ENCODE assay signal across 8 cellular contexts in the genomic region with DNA sequence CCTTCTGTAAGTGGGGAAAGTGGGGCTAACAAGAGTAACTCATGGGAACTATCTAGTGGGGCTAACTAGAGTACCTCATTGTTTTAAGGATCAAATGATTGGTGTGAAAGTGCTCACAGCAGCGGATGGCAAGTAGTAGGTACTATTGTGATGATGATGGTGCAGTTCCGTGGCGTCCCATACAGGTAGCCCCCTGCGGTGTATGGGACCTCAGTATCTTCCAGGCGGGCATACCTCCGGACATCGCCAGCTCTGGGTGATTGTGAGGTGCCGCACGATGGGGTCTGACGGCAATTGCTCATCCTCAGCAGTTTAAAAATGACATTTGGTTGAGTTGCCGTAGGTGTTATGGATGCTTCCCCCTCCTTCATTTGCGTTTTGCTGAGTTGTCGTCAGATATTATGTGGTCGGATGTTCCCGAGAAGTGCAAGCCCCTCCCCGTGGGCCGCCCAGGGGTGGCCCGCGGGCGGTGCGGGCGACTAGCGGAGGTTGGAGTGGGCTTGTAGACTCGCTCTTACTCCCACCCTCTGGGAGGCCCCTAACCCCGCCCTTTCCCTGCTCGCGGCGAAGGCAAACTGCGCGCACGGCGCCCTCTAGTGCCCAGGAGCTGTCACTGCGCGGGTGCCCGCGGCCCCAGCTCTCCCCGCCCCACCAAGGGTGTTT. TPM values are rescaled to one million over a fixed set of nuclear protein-coding genes. Genes with fewer than 3 reads are reported as not detected.
DNase-seq lines count a peak whose midpoint lies in the region; ATAC-seq, FAIRE-seq and TF ChIP-seq lines count a peak whose summit lies in the region.

No MANE protein-coding gene starts in this region.

- H4K20me1 ChIP-seq in HCT116 (ENCODE audit: insufficient read depth): no peaks in the 10 kb centered on the region
- no peaks in the 10 kb centered on the region for H4K20me1 ChIP-seq in astrocyte (ENCODE audit: insufficient read depth, low read length)

- H3K4me1 ChIP-seq in HCT116 (ENCODE audit: control insufficient read depth in 1 of 2, insufficient read depth in 2 of 2, low read length in 2 of 2): no peaks in the 10 kb centered on the region
- H3K4me1 ChIP-seq in astrocyte (ENCODE audit: insufficient read depth, low read length): peaks cover 4% of the 10 kb centered on the region

- no peaks in the 10 kb centered on the region for H3K9me3 Mint-ChIP-seq in astrocyte (ENCODE audit: unreplicated experiment)

- TF ChIP-seq POLR2A in HCT116 (IDR thresholded peaks at IDR 0.05; ENCODE audit: borderline replicate concordance, extremely low read depth, insufficient read depth, insufficient read length): no peak

- H3K79me2 ChIP-seq in HCT116 (ENCODE audit: insufficient read depth, low read length) (no peaks in the 10 kb centered on the region), astrocyte (ENCODE audit: insufficient read depth, low read length) (no peaks in the 10 kb centered on the region)

- peak overlapping the region; percentile 84 for H3K4me3 Mint-ChIP-seq in astrocyte (ENCODE audit: unreplicated experiment)

- peak overlapping the region; percentile 50 for H3K4me2 ChIP-seq in HCT116 (ENCODE audit: low read length)
- H3K4me2 ChIP-seq in astrocyte (ENCODE audit: low read length): peak overlapping the region; percentile 87

- H3K9ac ChIP-seq in HCT116 (ENCODE audit: low read length) (no peak overlapping the region), astrocyte (ENCODE audit: low read length) (no peak overlapping the region)

- H3K27ac ChIP-seq in HCT116 (ENCODE audit: low read depth, low read length): no peak overlapping the region
- H3K27ac ChIP-seq in astrocyte (ENCODE audit: low read depth, low read length): no peak overlapping the region
- H3K27ac ChIP-seq in skin epidermis: no peak overlapping the region

- peak; percentile 63 for DNase-seq in GM12865 (ENCODE audit: low read depth)
- DNase-seq in HCT116 (ENCODE audit: low read depth, low spot score): peak; percentile 12
- peak; percentile 77 for DNase-seq in NAMALWA (ENCODE audit: low spot score)
- DNase-seq in T-helper 22 cell (ENCODE audit: low read depth): peak; percentile 62
- DNase-seq in astrocyte (ENCODE audit: low read depth): peak; percentile 4
- no peak for DNase-seq in NCI-H187 treated with DMSO at 0.1 percent for 48 hours (lab: John Stamatoyannopoulos, UW)

- no peaks in the 10 kb centered on the region for H3K9me2 ChIP-seq in HCT116 (ENCODE audit: insufficient read depth)

- TF ChIP-seq RAD21 in HCT116 (IDR thresholded peaks at IDR 0.05; ENCODE audit: low read depth): peak; percentile 58

- H3K36me3 Mint-ChIP-seq in astrocyte (ENCODE audit: low read depth, unreplicated experiment): peaks cover 2% of the 10 kb centered on the region

- no peaks in the 10 kb centered on the region for H3K4me1 Mint-ChIP-seq in astrocyte (ENCODE audit: low read depth, unreplicated experiment)

- BruUV-seq in HCT116 (replicated peaks; lab: Mats Ljungman, UMichigan): no TSS peak

- peak; percentile 98 for ATAC-seq in HCT116

- peak; percentile 20 for FAIRE-seq in astrocyte (lab: Jason Lieb, UNC)

- intact Hi-C loops in HCT116 (cut with micrococcal nuclease): loop anchor here (1.0 to 5.0 kb wide), 3 partner anchors 98 to 445 kb away; no protein-coding TSS in a partner anchor

- peaks cover 39% of the 10 kb centered on the region for H3K27me3 Mint-ChIP-seq in astrocyte (ENCODE audit: low read depth, unreplicated experiment)

- peak; percentile 86 for TF ChIP-seq CTCF in GM12865 (IDR thresholded peaks at IDR 0.05; ENCODE audit: insufficient read depth, low read depth, low read length, missing control alignments)
- TF ChIP-seq CTCF in HCT116 (IDR thresholded peaks at IDR 0.05 in 2 of 3, conservative IDR thresholded peaks at IDR 0.05 in 1 of 3; ENCODE audit: borderline replicate concordance in 1 of 3, insufficient read depth in 1 of 3, low read depth in 2 of 3, low read length in 2 of 3): peak; percentile 34 to 71 (median 71); a peak in 5 of 6 replicates
- peak; percentile 54 for TF ChIP-seq CTCF in astrocyte (IDR thresholded peaks at IDR 0.05; ENCODE audit: insufficient read depth, low read depth, low read length)

- H3K27ac Mint-ChIP-seq in astrocyte (ENCODE audit: unreplicated experiment): peak overlapping the region; percentile 75

- CTCF ChIA-PET in HCT116 (lab: Charles Lee): interaction anchor here (1.1 kb wide), 2 partner anchors 96 to 444 kb away, joined by 3 to 6 read pairs; no protein-coding TSS in a partner anchor

- H2AFZ ChIP-seq in HCT116 (ENCODE audit: low read depth, low read length, poor library complexity, severe bottlenecking) (no peak overlapping the region), astrocyte (ENCODE audit: low read depth, low read length) (peak overlapping the region; percentile 77)

- H3K4me3 ChIP-seq in GM12865 (ENCODE audit: low read depth, low read length) (peak overlapping the region; percentile 60), HCT116 (replicated peaks in 1 of 2; ENCODE audit: low read depth in 1 of 2, low read length in 2 of 2) (peak overlapping the region in 1 of 2 experiments; percentile 13; a peak in 1 of 4 replicates), astrocyte (ENCODE audit: insufficient read depth, low read depth, low read length) (peak overlapping the region; percentile 51), iPS-18c (ENCODE audit: insufficient read depth, low read depth, low read length) (peak overlapping the region; percentile 46), skin epidermis (peak overlapping the region; percentile 6 to 39 (median 23))

- H3K9me3 ChIP-seq in HCT116 (ENCODE audit: control insufficient read depth in 1 of 2, insufficient read depth in 1 of 2, low read depth in 1 of 2, low read length in 2 of 2) (no peaks in the 10 kb centered on the region), astrocyte (ENCODE audit: insufficient read depth, low read depth, low read length) (no peaks in the 10 kb centered on the region), iPS-18c (ENCODE audit: control insufficient read depth, insufficient read depth, low read length) (peaks cover 6% of the 10 kb centered on the region)

- H3K36me3 ChIP-seq in HCT116 (ENCODE audit: control insufficient read depth in 1 of 2, insufficient read depth in 2 of 2, low read length in 2 of 2): no peaks in the 10 kb centered on the region
- H3K36me3 ChIP-seq in astrocyte (ENCODE audit: insufficient read depth, low read length): no peaks in the 10 kb centered on the region

- H3K27me3 ChIP-seq in HCT116 (ENCODE audit: insufficient read depth, low read length) (peaks cover 17% of the 10 kb centered on the region), astrocyte (ENCODE audit: insufficient read depth, low read length) (peaks cover 9% of the 10 kb centered on the region)

- POLR2A ChIA-PET in HCT116 (lab: Charles Lee): no interaction called here

- RAD21 ChIA-PET in HCT116 (lab: Charles Lee; ENCODE audit: low non-redundant PET in 1 of 2, low total read pairs in 2 of 2, uncharacterized antibody in 2 of 2, unreplicated experiment in 2 of 2): no interaction called here

TF ChIP-seq in HCT116, 20 proteins besides CTCF, POLR2A, EP300 and RAD21:
- TF ChIP-seq, protein P1, sequence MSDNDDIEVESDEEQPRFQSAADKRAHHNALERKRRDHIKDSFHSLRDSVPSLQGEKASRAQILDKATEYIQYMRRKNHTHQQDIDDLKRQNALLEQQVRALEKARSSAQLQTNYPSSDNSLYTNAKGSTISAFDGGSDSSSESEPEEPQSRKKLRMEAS (IDR thresholded peaks at IDR 0.05): no peak
- TF ChIP-seq POLR2AphosphoS5 (IDR thresholded peaks at IDR 0.05; ENCODE audit: low read depth, low read length): no peak
- TF ChIP-seq, protein P2, sequence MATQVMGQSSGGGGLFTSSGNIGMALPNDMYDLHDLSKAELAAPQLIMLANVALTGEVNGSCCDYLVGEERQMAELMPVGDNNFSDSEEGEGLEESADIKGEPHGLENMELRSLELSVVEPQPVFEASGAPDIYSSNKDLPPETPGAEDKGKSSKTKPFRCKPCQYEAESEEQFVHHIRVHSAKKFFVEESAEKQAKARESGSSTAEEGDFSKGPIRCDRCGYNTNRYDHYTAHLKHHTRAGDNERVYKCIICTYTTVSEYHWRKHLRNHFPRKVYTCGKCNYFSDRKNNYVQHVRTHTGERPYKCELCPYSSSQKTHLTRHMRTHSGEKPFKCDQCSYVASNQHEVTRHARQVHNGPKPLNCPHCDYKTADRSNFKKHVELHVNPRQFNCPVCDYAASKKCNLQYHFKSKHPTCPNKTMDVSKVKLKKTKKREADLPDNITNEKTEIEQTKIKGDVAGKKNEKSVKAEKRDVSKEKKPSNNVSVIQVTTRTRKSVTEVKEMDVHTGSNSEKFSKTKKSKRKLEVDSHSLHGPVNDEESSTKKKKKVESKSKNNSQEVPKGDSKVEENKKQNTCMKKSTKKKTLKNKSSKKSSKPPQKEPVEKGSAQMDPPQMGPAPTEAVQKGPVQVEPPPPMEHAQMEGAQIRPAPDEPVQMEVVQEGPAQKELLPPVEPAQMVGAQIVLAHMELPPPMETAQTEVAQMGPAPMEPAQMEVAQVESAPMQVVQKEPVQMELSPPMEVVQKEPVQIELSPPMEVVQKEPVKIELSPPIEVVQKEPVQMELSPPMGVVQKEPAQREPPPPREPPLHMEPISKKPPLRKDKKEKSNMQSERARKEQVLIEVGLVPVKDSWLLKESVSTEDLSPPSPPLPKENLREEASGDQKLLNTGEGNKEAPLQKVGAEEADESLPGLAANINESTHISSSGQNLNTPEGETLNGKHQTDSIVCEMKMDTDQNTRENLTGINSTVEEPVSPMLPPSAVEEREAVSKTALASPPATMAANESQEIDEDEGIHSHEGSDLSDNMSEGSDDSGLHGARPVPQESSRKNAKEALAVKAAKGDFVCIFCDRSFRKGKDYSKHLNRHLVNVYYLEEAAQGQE (IDR thresholded peaks at IDR 0.05; ENCODE audit: low read depth): no peak
- TF ChIP-seq JUND (IDR thresholded peaks at IDR 0.05): no peak
- TF ChIP-seq CEBPB (IDR thresholded peaks at IDR 0.05; ENCODE audit: low read depth): no peak
- TF ChIP-seq SRF (IDR thresholded peaks at IDR 0.05; ENCODE audit: low read depth): no peak
- no peak for TF ChIP-seq FOSL1 (IDR thresholded peaks at IDR 0.05; ENCODE audit: low read depth)
- no peak for TF ChIP-seq ZNF274 (IDR thresholded peaks at IDR 0.05; ENCODE audit: low read depth, low read length)
- TF ChIP-seq EZH2phosphoT487 (IDR thresholded peaks at IDR 0.05; ENCODE audit: borderline replicate concordance): no peak
- no peak for TF ChIP-seq EGR1 (IDR thresholded peaks at IDR 0.05; ENCODE audit: low read depth)
- no peak for TF ChIP-seq SIN3A (IDR thresholded peaks at IDR 0.05; ENCODE audit: low read depth)
- no peak for TF ChIP-seq ZFX (IDR thresholded peaks at IDR 0.05)
- no peak for TF ChIP-seq SP1 (IDR thresholded peaks at IDR 0.05; ENCODE audit: low read depth)

RNA-seq across cellular contexts. Expression of a gene that starts 18.3 kb away (rescaled TPM):
- total RNA-seq in HCT116 (2021; ENCODE audit: unreplicated experiment) (not detected), astrocyte (not detected in 2 replicates)
- polyA plus RNA-seq in HCT116 (2012): not detected in 2 replicates
